8 cellular contexts compared by ENCODE assay signal in the genomic region with DNA sequence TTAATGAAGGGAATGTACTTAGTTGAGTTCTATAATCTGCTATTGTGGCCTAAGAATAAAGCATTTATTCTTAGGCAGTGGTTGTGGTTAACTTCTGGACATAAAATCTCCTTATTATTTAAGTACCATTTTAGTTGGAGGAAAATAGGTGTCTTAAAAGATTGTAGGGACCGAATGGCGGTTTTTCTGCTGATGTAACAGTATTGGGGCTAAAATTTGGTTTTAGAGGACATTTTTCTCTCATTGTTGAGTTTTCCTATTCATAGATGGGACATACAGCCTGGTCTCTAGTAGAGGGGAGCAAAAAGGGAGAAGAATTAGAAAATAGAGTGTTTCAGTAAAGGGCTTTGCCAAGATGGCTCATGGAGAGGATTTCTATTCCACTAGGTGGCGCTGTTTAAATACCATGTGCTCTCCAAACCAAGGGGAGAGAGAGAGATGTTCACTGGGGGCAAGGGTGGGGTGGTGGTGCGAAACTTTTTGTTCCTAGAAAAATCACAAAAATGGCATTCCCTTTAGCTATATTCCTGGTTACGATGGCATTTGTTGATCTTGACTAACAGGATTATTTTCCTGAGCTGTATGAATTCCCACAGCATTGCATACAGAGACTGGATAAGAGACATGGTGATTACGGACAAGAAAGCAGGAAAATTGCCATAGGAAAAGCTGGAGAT. TPM values are rescaled to one million over a fixed set of nuclear protein-coding genes. Genes with fewer than 3 reads are reported as not detected.
DNase-seq lines count a peak whose midpoint lies in the region; ATAC-seq and TF ChIP-seq lines count a peak whose summit lies in the region.

No MANE protein-coding gene starts in this region.

- no peak overlapping the region for H3K27ac ChIP-seq in OCI-LY1 (ENCODE audit: low read depth, low read length, poor library complexity, severe bottlenecking)
- H3K27ac ChIP-seq in right cardiac atrium (ENCODE audit: low read length) = no peak overlapping the region

- 59% methylated on average over 6 of the region's 6 CpGs for WGBS in right cardiac atrium

- no peak overlapping the region for H3K4me2 ChIP-seq in OCI-LY1 (ENCODE audit: low read length)

- H3K27me3 ChIP-seq in OCI-LY1 (ENCODE audit: insufficient read depth, low read length) (no peaks in the 10 kb centered on the region), right cardiac atrium (ENCODE audit: control insufficient read depth, insufficient read depth) (no peaks in the 10 kb centered on the region)

- H3K4me3 ChIP-seq in OCI-LY1 (ENCODE audit: low read depth, low read length, poor library complexity, severe bottlenecking) (no peak overlapping the region), right cardiac atrium (ENCODE audit: low read length) (no peak overlapping the region), skeletal muscle cell (ENCODE audit: low read depth, low read length) (peak overlapping the region; percentile 22)

- H4K20me1 ChIP-seq in OCI-LY1 (ENCODE audit: insufficient read depth, low read length) = no peaks in the 10 kb centered on the region

- no peaks in the 10 kb centered on the region for H3K9me2 ChIP-seq in OCI-LY1 (ENCODE audit: low read depth, low read length)

- H3K9me3 ChIP-seq in OCI-LY1 (ENCODE audit: low read length) = no peaks in the 10 kb centered on the region
- no peaks in the 10 kb centered on the region for H3K9me3 ChIP-seq in right cardiac atrium (ENCODE audit: control insufficient read depth, low read length)

- peak; percentile 85 to 87 for ATAC-seq in right cardiac atrium
- ATAC-seq in HG03442 (IDR thresholded peaks at IDR 0.05; ENCODE audit: unreplicated experiment) = no peak
- ATAC-seq in HG02885 (IDR thresholded peaks at IDR 0.05; ENCODE audit: poor library complexity, unreplicated experiment) = no peak

- peak; percentile 81 for DNase-seq in ELR (ENCODE audit: low read depth)
- DNase-seq in HT-29 (ENCODE audit: low spot score) = peak; percentile 67
- peak; percentile 64 for DNase-seq in amniotic epithelial cell (ENCODE audit: low read depth)
- DNase-seq in right cardiac atrium = no peak
- DNase-seq in skeletal muscle cell (ENCODE audit: low read depth) = no peak

- H3F3A ChIP-seq in OCI-LY1 (ENCODE audit: insufficient read depth, low read length) = no peaks in the 10 kb centered on the region

- TF ChIP-seq CTCF in OCI-LY1 (IDR thresholded peaks at IDR 0.05; ENCODE audit: low read length) = peak; percentile 81

- H3K4me1 ChIP-seq in OCI-LY1 (ENCODE audit: insufficient read depth, low read length, severe bottlenecking) (no peaks in the 10 kb centered on the region), right cardiac atrium (ENCODE audit: control insufficient read depth, insufficient read depth, low read length) (no peaks in the 10 kb centered on the region)

- H3K9ac ChIP-seq in OCI-LY1 (ENCODE audit: low read length) = no peak overlapping the region

- no peaks in the 10 kb centered on the region for H3K79me2 ChIP-seq in OCI-LY1 (ENCODE audit: insufficient read depth, low read length)

- H3K36me3 ChIP-seq in OCI-LY1 (ENCODE audit: insufficient read depth, low read length) = no peaks in the 10 kb centered on the region

- no peak overlapping the region for H2AFZ ChIP-seq in OCI-LY1 (ENCODE audit: low read length)

- intact Hi-C loops in right cardiac atrium (cut with DNase I) = loop anchor here in 3 of 4 donors (10.0 kb wide), 1 partner anchor 258 kb away; the partner anchor contains the start of gene DUSP12 (in 3 of the 3)

RNA-seq across cellular contexts. Expression of gene FCGR2A, which starts 18.3 kb away (rescaled TPM):
- total RNA-seq in HT-29 (2014; rRNA removed; shearing (Covaris generic)) = not detected in 2 replicates
- total RNA-seq in right cardiac atrium = 10 to 100 TPM; 10.3 to 29.5 (median 19.7) TPM
- 5.7 TPM for polyA plus RNA-seq in right cardiac atrium

RNA-seq across cellular contexts. Expression of gene HSPA6, which starts 37.4 kb away (rescaled TPM):
- 0.70 and 1.1 TPM in 2 replicates for total RNA-seq in HT-29 (2014; rRNA removed; shearing (Covaris generic))
- 1 to 10 TPM in 3 of 4 donors, under 1 TPM in 1; 0.71 to 3.0 (median 2.1) TPM for total RNA-seq in right cardiac atrium
- 0.75 TPM for polyA plus RNA-seq in right cardiac atrium

Comparison
In these comparisons a context has a peak if more than half of its experiments do, and no peak if none do; other contexts are left out.
1. DNase-seq: peak in ELR (single experiment), HT-29 (single experiment) and amniotic epithelial cell (single experiment); none in right cardiac atrium (0 of 3) and skeletal muscle cell (single experiment).
2. ATAC-seq: peak in right cardiac atrium (2 of 2); none in HG03442 (single experiment) and HG02885 (single experiment).
3. RNA of gene FCGR2A, which starts 18.3 kb away (total RNA-seq): 10.3 to 29.5 TPM in right cardiac atrium; not detected in HT-29; every median in the first group is over 10 times any median in the second.